ENCODE assay signal across 12 cellular contexts in genomic region chr7:2228921-2229320, GRCh38. TPM values are rescaled to one million over a fixed set of nuclear protein-coding genes. Genes with fewer than 3 reads are reported as not detected.
DNase-seq lines count a peak whose midpoint lies in the region; ATAC-seq and TF ChIP-seq lines count a peak whose summit lies in the region.
"Had no signal": no experiment of that assay in that cellular context is flagged by ENCODE, and none has a peak within 500 bp of the region (broad histone marks: within the 10 kb centered on the region; RNA-seq: fewer than 3 reads in every experiment).

No MANE protein-coding gene starts in this region.

- no peaks in the 10 kb centered on the region for H3K9me3 ChIP-seq in right atrium auricular region
- no peaks in the 10 kb centered on the region for H3K9me3 ChIP-seq in Loucy (ENCODE audit: insufficient read depth, low read depth, low read length)

- H3K4me3 Mint-ChIP-seq in nephron: peak overlapping the region in 2 of 3 experiments; percentile 14 to 53

- H3K4me1 ChIP-seq in right atrium auricular region: peaks cover 0 to 25% of the 10 kb centered on the region in 2 donors
- H3K4me1 ChIP-seq in Loucy (ENCODE audit: insufficient read depth, low read length, poor library complexity, severe bottlenecking): peaks cover 25% of the 10 kb centered on the region

- no peak overlapping the region for H3K27ac ChIP-seq in right atrium auricular region
- H3K27ac ChIP-seq: GM23248 had no signal

- H2AFZ ChIP-seq in Loucy (ENCODE audit: low read length): no peak overlapping the region
- H2AFZ ChIP-seq: GM23248 had no signal

- peaks cover 14% of the 10 kb centered on the region for H3K36me3 ChIP-seq in right atrium auricular region
- peaks cover 34% of the 10 kb centered on the region; the same call in 1 of the 2 replicates for H3K36me3 ChIP-seq in Loucy (ENCODE audit: insufficient read depth, low read length)

- no peaks in the 10 kb centered on the region for H3F3A ChIP-seq in Loucy (ENCODE audit: low read depth)

- intact Hi-C loops in Right ventricle myocardium inferior (cut with DNase I): no loop called here

- peaks cover 19% of the 10 kb centered on the region for H4K20me1 ChIP-seq in Loucy (ENCODE audit: insufficient read depth, low read length, poor library complexity, severe bottlenecking)

- H3K4me1 Mint-ChIP-seq in nephron: peaks cover 10% of the 10 kb centered on the region

- no peaks in the 10 kb centered on the region for H3K27me3 ChIP-seq in right atrium auricular region
- no peaks in the 10 kb centered on the region for H3K27me3 ChIP-seq in Loucy (ENCODE audit: insufficient read depth, low read length, poor library complexity, severe bottlenecking)

- peaks cover 38% of the 10 kb centered on the region for H3K36me3 Mint-ChIP-seq in nephron (ENCODE audit: low read depth)

- H3K79me2 ChIP-seq in Loucy (ENCODE audit: insufficient read depth, low read length): peaks cover 61% of the 10 kb centered on the region

- TF ChIP-seq CTCF in right atrium auricular region (IDR thresholded peaks at IDR 0.05) (no peak), Loucy (conservative IDR thresholded peaks at IDR 0.05; ENCODE audit: low read length) (no peak), nephron (IDR thresholded peaks at IDR 0.05; ENCODE audit: unreplicated experiment in 3 of 3) (no peak)

- no peaks in the 10 kb centered on the region for H3K9me2 ChIP-seq in Loucy (replicated peaks; ENCODE audit: low read depth, low read length)

- H3K27ac Mint-ChIP-seq in nephron: no peak overlapping the region
- H3K27ac Mint-ChIP-seq: IgD-negative memory B cell had no signal

- peak overlapping the region; percentile 94 for H3K9ac ChIP-seq in Loucy (ENCODE audit: low read depth, low read length, poor library complexity, severe bottlenecking)
- H3K9ac ChIP-seq: GM23248 had no signal

- no peak overlapping the region for H3K4me3 ChIP-seq in right atrium auricular region
- no peak overlapping the region for H3K4me3 ChIP-seq in Loucy (ENCODE audit: low read length, poor library complexity, severe bottlenecking)
- H3K4me3 ChIP-seq: GM23248 had no signal

- no peaks in the 10 kb centered on the region for H3K9me3 Mint-ChIP-seq in nephron
- H3K9me3 Mint-ChIP-seq: IgD-negative memory B cell had no signal

- DNase-seq in Right ventricle myocardium inferior (ENCODE audit: missing footprints) (peak; percentile 39), right atrium auricular region (ENCODE audit: low spot score) (no peak), dermis blood vessel endothelial cell (no peak), cerebellum (ENCODE audit: low spot score) (no peak)
- DNase-seq: 8988T, DMS53, GM23248 had no signal

- no peaks in the 10 kb centered on the region for H3K27me3 Mint-ChIP-seq in nephron (ENCODE audit: low read depth)
- H3K27me3 Mint-ChIP-seq: IgD-negative memory B cell had no signal

- ATAC-seq in Right ventricle myocardium inferior (no peak), HG03460 (IDR thresholded peaks at IDR 0.05; ENCODE audit: unreplicated experiment) (no peak)
- ATAC-seq: HCT116 had no signal

- peak overlapping the region; percentile 93 for H3K4me2 ChIP-seq in Loucy (ENCODE audit: low read depth, low read length, poor library complexity, severe bottlenecking)

RNA-seq across cellular contexts. Expression of gene MAD1L1, which starts 3.8 kb away (rescaled TPM):
- total RNA-seq in Right ventricle myocardium inferior (19.1 TPM), right atrium auricular region (10 to 100 TPM; 13.3 to 31.9 TPM), dermis blood vessel endothelial cell (48.4 and 53.3 TPM in 2 replicates), cerebellum (25.0 TPM)

RNA-seq across cellular contexts. Expression of gene MRM2, which starts 13.1 kb away (rescaled TPM):
- total RNA-seq in Right ventricle myocardium inferior (20.7 TPM), right atrium auricular region (10 to 100 TPM; 13.2 to 13.7 TPM), dermis blood vessel endothelial cell (15.3 and 20.1 TPM in 2 replicates), cerebellum (9.4 TPM)

RNA-seq across cellular contexts. Expression of gene NUDT1, which starts 13.1 kb away (rescaled TPM):
- total RNA-seq in Right ventricle myocardium inferior (13.6 TPM), right atrium auricular region (10 to 100 TPM; 12.2 to 14.2 TPM), dermis blood vessel endothelial cell (8.0 and 14.2 TPM in 2 replicates), cerebellum (11.1 TPM)
